12 cellular contexts compared by ENCODE assay signal in genomic region chr10:125148576-125148975, GRCh38. TPM values are rescaled to one million over a fixed set of nuclear protein-coding genes. Genes with fewer than 3 reads are reported as not detected.
DNase-seq lines count a peak whose midpoint lies in the region; ATAC-seq, FAIRE-seq and TF ChIP-seq lines count a peak whose summit lies in the region.
"Had no signal": no experiment of that assay in that cellular context is flagged by ENCODE, and none has a peak within 500 bp of the region (broad histone marks: within the 10 kb centered on the region; RNA-seq: fewer than 3 reads in every experiment).

No MANE protein-coding gene starts in this region.

- intact Hi-C loops in Panc1 (cut with micrococcal nuclease; ENCODE audit: unreplicated experiment) (loop anchor here (5.0 kb wide), 1 partner anchor 101 kb away; no protein-coding TSS in a partner anchor), endothelial cell of umbilical vein (cut with micrococcal nuclease) (no loop called here), natural killer cell (cut with micrococcal nuclease) (no loop called here), OCI-LY7 (cut with micrococcal nuclease; ENCODE audit: unreplicated experiment) (no loop called here)

- H2AFZ ChIP-seq in endothelial cell of umbilical vein (ENCODE audit: low read depth, low read length) (no peak overlapping the region), OCI-LY7 (ENCODE audit: low read length) (no peak overlapping the region)

- H3K4me1 Mint-ChIP-seq in natural killer cell, result peaks cover 82 to 88% of the 10 kb centered on the region in 2 donors
- H3K4me1 Mint-ChIP-seq in type B pancreatic cell (ENCODE audit: unreplicated experiment), result peaks cover 79% of the 10 kb centered on the region
- H3K4me1 Mint-ChIP-seq: activated CD4-positive, alpha-beta T cell treated with anti-CD3 and anti-CD28 coated beads, Interleukin-2, amount 10 ng/mL, durations not matched to agents 7 days and 5 days had no signal

- ATAC-seq in Panc1 (no peak), natural killer cell (no peak), HG02840 (IDR thresholded peaks at IDR 0.05; ENCODE audit: low FRiP score, unreplicated experiment) (no peak), GM18909 (IDR thresholded peaks at IDR 0.05; ENCODE audit: poor library complexity, unreplicated experiment) (no peak)
- ATAC-seq: activated naive CD4-positive, alpha-beta T cell treated with anti-CD3 and anti-CD28 coated beads, Interleukin-2, amount 50 U/mL, for 72 hours had no signal

- H3K9me1 ChIP-seq in endothelial cell of umbilical vein (replicated peaks; ENCODE audit: control insufficient read depth, extremely low read depth, insufficient read depth, low read length), result no peaks in the 10 kb centered on the region

- no peaks in the 10 kb centered on the region for H3K36me3 Mint-ChIP-seq in natural killer cell
- peaks cover 21% of the 10 kb centered on the region for H3K36me3 Mint-ChIP-seq in type B pancreatic cell

- no peak overlapping the region for H3K4me2 ChIP-seq in endothelial cell of umbilical vein (ENCODE audit: insufficient read depth, low read length)
- no peak overlapping the region for H3K4me2 ChIP-seq in OCI-LY7 (ENCODE audit: low read length)

- H4K20me1 ChIP-seq in endothelial cell of umbilical vein (replicated peaks; ENCODE audit: control insufficient read depth, extremely low read depth, insufficient read depth, low read length) (peaks cover 2% of the 10 kb centered on the region), OCI-LY7 (ENCODE audit: insufficient read depth, low read length) (no peaks in the 10 kb centered on the region)

- dilution Hi-C loops in endothelial cell of umbilical vein (cut with MboI; ENCODE audit: extremely low pct_ligation_motif_present, low sequenced_read_pairs), result no loop called here

- H3K9me3 ChIP-seq in Panc1 (ENCODE audit: control insufficient read depth, insufficient read depth, low read depth, low read length) (no peaks in the 10 kb centered on the region), endothelial cell of umbilical vein (replicated peaks; ENCODE audit: control insufficient read depth, insufficient read depth, low read length) (no peaks in the 10 kb centered on the region), OCI-LY7 (ENCODE audit: low read length) (no peaks in the 10 kb centered on the region)
- H3K9me3 ChIP-seq: spleen had no signal

- TF ChIP-seq CTCF in Panc1 (IDR thresholded peaks at IDR 0.05) (no peak), endothelial cell of umbilical vein (IDR thresholded peaks at IDR 0.05; ENCODE audit: extremely low read depth in 1 of 2, insufficient read depth in 1 of 2, low read depth in 1 of 2, low read length in 2 of 2) (no peak), natural killer cell (IDR thresholded peaks at IDR 0.05) (no peak), type B pancreatic cell (conservative IDR thresholded peaks at IDR 0.05) (no peak), OCI-LY7 (conservative IDR thresholded peaks at IDR 0.05; ENCODE audit: low read length) (no peak)

- no peak for DNase-seq in Panc1 (ENCODE audit: low read depth, low spot score)
- no peak for DNase-seq in endothelial cell of umbilical vein (ENCODE audit: low read depth, low spot score)
- DNase-seq in natural killer cell, result no peak
- DNase-seq in type B pancreatic cell (ENCODE audit: extremely low spot score, unreplicated experiment), result no peak
- DNase-seq in OCI-LY7 (ENCODE audit: low spot score), result no peak
- no peak for DNase-seq in activated T-cell treated with anti-CD3 and anti-CD28 coated beads, Interleukin-2, amount 50 U/mL, for 1 hour
- DNase-seq: activated CD4-positive, alpha-beta T cell treated with anti-CD3 and anti-CD28 coated beads, Interleukin-2, amount 10 ng/mL, durations not matched to agents 7 days and 5 days; NCI-H524; spleen had no signal

- H3K27ac Mint-ChIP-seq in natural killer cell (peak overlapping the region; percentile 97 to 98), type B pancreatic cell (peak overlapping the region; percentile 97)
- H3K27ac Mint-ChIP-seq: activated CD4-positive, alpha-beta T cell treated with anti-CD3 and anti-CD28 coated beads, Interleukin-2, amount 10 ng/mL, durations not matched to agents 7 days and 5 days; activated naive CD4-positive, alpha-beta T cell treated with anti-CD3 and anti-CD28 coated beads, Interleukin-2, amount 50 U/mL, for 72 hours had no signal

- peak overlapping the region; percentile 11 for H3K9ac ChIP-seq in endothelial cell of umbilical vein (replicated peaks; ENCODE audit: extremely low read depth, insufficient read depth, low read length)

- POLR2A ChIA-PET in Panc1 (lab: Charles Lee), result no interaction called here
- POLR2A ChIA-PET in endothelial cell of umbilical vein (lab: Charles Lee), result no interaction called here
- POLR2A ChIA-PET in OCI-LY7 (lab: Charles Lee), result no interaction called here

- no peak for FAIRE-seq in endothelial cell of umbilical vein (lab: Jason Lieb, UNC)

- H3K27me3 ChIP-seq in Panc1 (ENCODE audit: control insufficient read depth, insufficient read depth, low read length) (no peaks in the 10 kb centered on the region), endothelial cell of umbilical vein (ENCODE audit: control insufficient read depth in 2 of 2, insufficient read depth in 2 of 2, low read length in 2 of 2) (no peaks in the 10 kb centered on the region)

- no peaks in the 10 kb centered on the region for H3K27me3 Mint-ChIP-seq in natural killer cell (ENCODE audit: low read depth in 2 of 2)
- H3K27me3 Mint-ChIP-seq in type B pancreatic cell, result no peaks in the 10 kb centered on the region

- H3K4me3 Mint-ChIP-seq in natural killer cell (peak overlapping the region; percentile 88), type B pancreatic cell (peak overlapping the region; percentile 57)
- H3K4me3 Mint-ChIP-seq: activated CD4-positive, alpha-beta T cell treated with anti-CD3 and anti-CD28 coated beads, Interleukin-2, amount 10 ng/mL, durations not matched to agents 7 days and 5 days had no signal

- TF ChIP-seq POLR2A in endothelial cell of umbilical vein (IDR thresholded peaks at IDR 0.05; ENCODE audit: low read depth, low read length), result no peak

- peaks cover 76% of the 10 kb centered on the region for H3K4me1 ChIP-seq in Panc1 (ENCODE audit: control insufficient read depth, insufficient read depth, low read length)
- peaks cover 40% of the 10 kb centered on the region for H3K4me1 ChIP-seq in endothelial cell of umbilical vein (ENCODE audit: control insufficient read depth, extremely low read depth, insufficient read depth, low read length)
- no peaks in the 10 kb centered on the region for H3K4me1 ChIP-seq in OCI-LY7 (ENCODE audit: insufficient read depth, low read length, poor library complexity, severe bottlenecking)

- H3K9me3 Mint-ChIP-seq in natural killer cell (no peaks in the 10 kb centered on the region), type B pancreatic cell (no peaks in the 10 kb centered on the region)
- H3K9me3 Mint-ChIP-seq: activated CD4-positive, alpha-beta T cell treated with anti-CD3 and anti-CD28 coated beads, Interleukin-2, amount 10 ng/mL, durations not matched to agents 7 days and 5 days; activated naive CD4-positive, alpha-beta T cell treated with anti-CD3 and anti-CD28 coated beads, Interleukin-2, amount 50 U/mL, for 72 hours had no signal

- no peak overlapping the region for H3K4me3 ChIP-seq in Panc1 (ENCODE audit: low read depth in 2 of 2, low read length in 2 of 2)
- H3K4me3 ChIP-seq in endothelial cell of umbilical vein (replicated peaks in 1 of 3; ENCODE audit: insufficient read depth in 1 of 3, low read depth in 1 of 3, low read length in 3 of 3), result no peak overlapping the region
- H3K4me3 ChIP-seq in OCI-LY7 (ENCODE audit: low read depth, low read length, poor library complexity, severe bottlenecking), result no peak overlapping the region
- H3K4me3 ChIP-seq: spleen had no signal

- H3K27ac ChIP-seq in Panc1 (ENCODE audit: low read length) (peak overlapping the region; percentile 57; the same call in 1 of the 2 replicates), endothelial cell of umbilical vein (ENCODE audit: insufficient read depth, low read depth, low read length) (peak overlapping the region; percentile 72), OCI-LY7 (ENCODE audit: low read depth, low read length, poor library complexity, severe bottlenecking) (no peak overlapping the region)

- H3K79me2 ChIP-seq in endothelial cell of umbilical vein (ENCODE audit: control insufficient read depth, insufficient read depth, low read length), result peaks cover 100% of the 10 kb centered on the region
- H3K79me2 ChIP-seq in OCI-LY7 (ENCODE audit: insufficient read depth, low read depth, low read length), result no peaks in the 10 kb centered on the region

- peaks cover 3% of the 10 kb centered on the region; the same call in 1 of the 2 replicates for H3K36me3 ChIP-seq in Panc1 (ENCODE audit: control insufficient read depth, insufficient read depth, low read length)
- H3K36me3 ChIP-seq in endothelial cell of umbilical vein (ENCODE audit: control insufficient read depth in 2 of 2, extremely low read depth in 1 of 2, insufficient read depth in 2 of 2, low read length in 2 of 2), result peaks cover 0 to 19% of the 10 kb centered on the region in 2 experiments
- no peaks in the 10 kb centered on the region for H3K36me3 ChIP-seq in OCI-LY7 (ENCODE audit: insufficient read depth, low read length)

- in situ Hi-C loops in Panc1 (cut with HindIII; ENCODE audit: low pct_unique_long_range_greater_than_20kb, low sequenced_read_pairs), result no loop called here

- CTCF ChIA-PET in Panc1 (lab: Charles Lee), result no interaction called here
- CTCF ChIA-PET in endothelial cell of umbilical vein (lab: Charles Lee), result interaction anchor here (1.0 to 1.8 kb wide), 4 partner anchors 10 to 100 kb away, joined by 3 to 7 read pairs (median 4); no protein-coding TSS in a partner anchor
- CTCF ChIA-PET in OCI-LY7 (lab: Charles Lee; ENCODE audit: unreplicated experiment), result no interaction called here

- no peaks in the 10 kb centered on the region for H3K9me2 ChIP-seq in OCI-LY7 (ENCODE audit: insufficient read depth, low read length)

- BruUV-seq in Panc1 (replicated peaks; lab: Mats Ljungman, UMichigan) (no TSS peak), endothelial cell of umbilical vein (replicated peaks; lab: Mats Ljungman, UMichigan) (no TSS peak), OCI-LY7 (replicated peaks; lab: Mats Ljungman, UMichigan) (no TSS peak)

RNA-seq across cellular contexts. Expression of gene CTBP2, which starts 11.8 kb away (rescaled TPM):
- 125 TPM for total RNA-seq in Panc1 (2021; ENCODE audit: unreplicated experiment)
- 188 TPM for polyA plus RNA-seq in Panc1 (2012; ENCODE audit: insufficient read length)
- total RNA-seq in endothelial cell of umbilical vein, result 123 and 128 TPM in 2 replicates
- 118 and 122 TPM in 2 replicates for polyA plus RNA-seq in endothelial cell of umbilical vein
- 92.5 and 105 TPM in 2 replicates for polyA plus RNA-seq in endothelial cell of umbilical vein (2011; cell fraction: cytosol; rRNA removed)
- 261 and 283 TPM in 2 replicates for polyA plus RNA-seq in endothelial cell of umbilical vein (2011; cell fraction: nucleus; rRNA removed)
- polyA plus RNA-seq in endothelial cell of umbilical vein (2012), result 84.0 and 96.4 TPM in 2 replicates
- 170 and 218 TPM in 2 replicates for polyA minus RNA-seq in endothelial cell of umbilical vein
- 70.6 TPM for polyA minus RNA-seq in endothelial cell of umbilical vein (2011; cell fraction: cytosol; rRNA and poly(A)+ RNA removed)
- polyA minus RNA-seq in endothelial cell of umbilical vein (2011; cell fraction: nucleus; rRNA and poly(A)+ RNA removed), result 91.2 and 123 TPM in 2 replicates
- 100 to 1,000 TPM; 120 to 179 (median 124) TPM for total RNA-seq in natural killer cell
- total RNA-seq in type B pancreatic cell (ENCODE audit: low replicate concordance), result 101 and 113 TPM in 2 replicates
- not detected in 2 replicates for total RNA-seq in OCI-LY7 (2014; rRNA removed; shearing (Covaris generic))
- not detected in 2 replicates for total RNA-seq in OCI-LY7 (2022)

Comparison
In these comparisons a context has a peak if more than half of its experiments do, and no peak if none do; other contexts are left out.
1. RNA of gene CTBP2, which starts 11.8 kb away (total RNA-seq): 123 to 128 TPM in endothelial cell of umbilical vein, 125 TPM in Panc1 (single experiment), 120 to 179 TPM in natural killer cell and 101 to 113 TPM in type B pancreatic cell; not detected in OCI-LY7; every median in the first group is over 10 times any median in the second.